8 cellular contexts compared by ENCODE assay signal in the genomic region with DNA sequence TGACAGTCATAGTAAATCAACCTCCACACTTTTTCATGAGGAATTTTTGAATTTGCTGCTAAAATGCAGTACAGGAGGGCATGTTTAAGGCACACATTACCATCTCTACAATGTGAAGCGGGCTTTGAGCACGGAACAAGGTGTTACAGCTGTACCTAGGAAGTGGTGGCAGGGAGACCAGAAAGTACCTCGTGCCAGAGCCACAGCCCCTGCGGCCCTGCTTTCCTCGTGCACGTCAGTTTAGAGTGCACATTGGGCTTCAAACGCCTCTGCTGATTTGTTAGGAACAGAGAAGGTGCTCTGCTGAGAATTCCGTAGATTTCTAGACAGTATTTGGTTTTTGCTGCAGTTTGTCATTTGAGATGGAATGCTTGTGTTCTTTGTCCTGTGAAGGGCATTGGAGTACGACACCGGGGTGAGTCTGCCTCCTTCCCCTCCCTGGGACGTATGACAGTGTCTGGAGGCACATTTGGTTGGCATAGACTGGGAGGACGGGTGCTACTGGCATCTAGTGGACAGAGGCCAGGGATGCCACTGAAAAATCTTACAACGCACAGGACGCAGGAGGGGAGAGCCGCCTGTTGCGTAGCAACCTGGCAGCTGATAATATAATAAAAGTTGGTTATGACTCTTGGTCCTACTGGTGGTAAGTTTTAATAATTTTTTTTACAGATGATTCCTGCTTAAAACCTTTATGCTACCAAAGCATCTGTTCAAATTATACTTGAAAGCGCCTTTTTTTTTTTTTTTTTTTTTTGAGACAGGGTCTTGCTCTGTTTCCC. TPM values are rescaled to one million over a fixed set of nuclear protein-coding genes. Genes with fewer than 3 reads are reported as not detected.
DNase-seq lines count a peak whose midpoint lies in the region; ATAC-seq and TF ChIP-seq lines count a peak whose summit lies in the region.

No MANE protein-coding gene starts in this region.

- no peak for ATAC-seq in HG02885 (IDR thresholded peaks at IDR 0.05; ENCODE audit: poor library complexity, unreplicated experiment)

- H3K27ac ChIP-seq in liver (ENCODE audit: low read depth in 1 of 2, low read length in 2 of 2) (peak overlapping the region; percentile 15 to 22), thyroid gland (peak overlapping the region; percentile 29 to 72 (median 63))

- H3K4me3 ChIP-seq in cardiac fibroblast (replicated peaks in 1 of 2; ENCODE audit: low read depth in 2 of 2, low read length in 2 of 2): no peak overlapping the region
- no peak overlapping the region for H3K4me3 ChIP-seq in liver (ENCODE audit: low read depth in 1 of 3, low read length in 3 of 3)
- no peak overlapping the region for H3K4me3 ChIP-seq in thyroid gland (replicated peaks in 1 of 3)

- H3K9ac ChIP-seq in liver (ENCODE audit: low read depth in 1 of 2, low read length in 2 of 2): no peak overlapping the region

- intact Hi-C loops in thyroid gland (cut with DNase I): no loop called here

- TF ChIP-seq POLR2A in thyroid gland (IDR thresholded peaks at IDR 0.05): no peak

- H3K36me3 ChIP-seq in liver (ENCODE audit: control insufficient read depth in 4 of 4, insufficient read depth in 3 of 4, low read depth in 1 of 4, low read length in 3 of 4) (peaks cover 0 to 2% (median 0%) of the 10 kb centered on the region in 4 donors), thyroid gland (no peaks in the 10 kb centered on the region)

- peak; percentile 22 for DNase-seq in NCI-H345 (lab: John Stamatoyannopoulos, UW)
- DNase-seq in NCI-H345 treated with DMSO at 0.1 percent for 48 hours (lab: John Stamatoyannopoulos, UW; ENCODE audit: unreplicated experiment): no peak
- DNase-seq in NCI-H524 treated with DMSO at 0.1 percent for 48 hours (lab: John Stamatoyannopoulos, UW): peak; percentile 15
- peak in 1 of 2 donors; percentile 53 for DNase-seq in cardiac fibroblast (ENCODE audit: low read depth in 2 of 2)
- peak; percentile 78 to 88 for DNase-seq in thyroid gland
- no peak for DNase-seq in dedifferentiated amniotic fluid mesenchymal stem cell (ENCODE audit: extremely low spot score)

- TF ChIP-seq RAD21 in liver (IDR thresholded peaks at IDR 0.05): peak; percentile 87 to 89

- TF ChIP-seq CTCF in cardiac fibroblast (IDR thresholded peaks at IDR 0.05; ENCODE audit: low read depth, low read length) (peak; percentile 18), liver (IDR thresholded peaks at IDR 0.05; ENCODE audit: low read depth, low read length, missing input control) (peak; percentile 74), thyroid gland (IDR thresholded peaks at IDR 0.05) (peak in 5 of 6 experiments; percentile 24 to 78 (median 61))

- WGBS in liver: 35% methylated on average over 17 of the region's 17 CpGs
- WGBS in thyroid gland, 2 donors: 32 to 34% methylated on average over 17 of the region's 17 CpGs

- H3K4me1 ChIP-seq in liver (ENCODE audit: control insufficient read depth in 4 of 4, insufficient read depth in 4 of 4, low read length in 3 of 4) (peaks cover 15 to 59% (median 53%) of the 10 kb centered on the region in 4 donors), thyroid gland (peaks cover 39 to 70% of the 10 kb centered on the region in 2 donors)

- no peaks in the 10 kb centered on the region for H3K27me3 ChIP-seq in liver (ENCODE audit: control insufficient read depth in 4 of 4, insufficient read depth in 4 of 4, low read length in 3 of 4)
- H3K27me3 ChIP-seq in thyroid gland: no peaks in the 10 kb centered on the region

- H3K9me3 ChIP-seq in liver (ENCODE audit: control insufficient read depth in 4 of 4, low read length in 3 of 4) (no peaks in the 10 kb centered on the region), thyroid gland (no peaks in the 10 kb centered on the region)

TF ChIP-seq in liver, 16 proteins besides CTCF, POLR2A, EP300 and RAD21:
- TF ChIP-seq HNF4A (conservative IDR thresholded peaks at IDR 0.05): peak; percentile 16 to 26
- TF ChIP-seq, protein P1, sequence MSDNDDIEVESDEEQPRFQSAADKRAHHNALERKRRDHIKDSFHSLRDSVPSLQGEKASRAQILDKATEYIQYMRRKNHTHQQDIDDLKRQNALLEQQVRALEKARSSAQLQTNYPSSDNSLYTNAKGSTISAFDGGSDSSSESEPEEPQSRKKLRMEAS (IDR thresholded peaks at IDR 0.05): no peak
- TF ChIP-seq YY1 (IDR thresholded peaks at IDR 0.05): peak; percentile 84
- peak in 1 of 2 donors; percentile 15 for TF ChIP-seq RXRA (IDR thresholded peaks at IDR 0.05)
- TF ChIP-seq, protein P2, sequence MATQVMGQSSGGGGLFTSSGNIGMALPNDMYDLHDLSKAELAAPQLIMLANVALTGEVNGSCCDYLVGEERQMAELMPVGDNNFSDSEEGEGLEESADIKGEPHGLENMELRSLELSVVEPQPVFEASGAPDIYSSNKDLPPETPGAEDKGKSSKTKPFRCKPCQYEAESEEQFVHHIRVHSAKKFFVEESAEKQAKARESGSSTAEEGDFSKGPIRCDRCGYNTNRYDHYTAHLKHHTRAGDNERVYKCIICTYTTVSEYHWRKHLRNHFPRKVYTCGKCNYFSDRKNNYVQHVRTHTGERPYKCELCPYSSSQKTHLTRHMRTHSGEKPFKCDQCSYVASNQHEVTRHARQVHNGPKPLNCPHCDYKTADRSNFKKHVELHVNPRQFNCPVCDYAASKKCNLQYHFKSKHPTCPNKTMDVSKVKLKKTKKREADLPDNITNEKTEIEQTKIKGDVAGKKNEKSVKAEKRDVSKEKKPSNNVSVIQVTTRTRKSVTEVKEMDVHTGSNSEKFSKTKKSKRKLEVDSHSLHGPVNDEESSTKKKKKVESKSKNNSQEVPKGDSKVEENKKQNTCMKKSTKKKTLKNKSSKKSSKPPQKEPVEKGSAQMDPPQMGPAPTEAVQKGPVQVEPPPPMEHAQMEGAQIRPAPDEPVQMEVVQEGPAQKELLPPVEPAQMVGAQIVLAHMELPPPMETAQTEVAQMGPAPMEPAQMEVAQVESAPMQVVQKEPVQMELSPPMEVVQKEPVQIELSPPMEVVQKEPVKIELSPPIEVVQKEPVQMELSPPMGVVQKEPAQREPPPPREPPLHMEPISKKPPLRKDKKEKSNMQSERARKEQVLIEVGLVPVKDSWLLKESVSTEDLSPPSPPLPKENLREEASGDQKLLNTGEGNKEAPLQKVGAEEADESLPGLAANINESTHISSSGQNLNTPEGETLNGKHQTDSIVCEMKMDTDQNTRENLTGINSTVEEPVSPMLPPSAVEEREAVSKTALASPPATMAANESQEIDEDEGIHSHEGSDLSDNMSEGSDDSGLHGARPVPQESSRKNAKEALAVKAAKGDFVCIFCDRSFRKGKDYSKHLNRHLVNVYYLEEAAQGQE (IDR thresholded peaks at IDR 0.05): peak; percentile 38
- TF ChIP-seq SP1 (IDR thresholded peaks at IDR 0.05): peak; percentile 17

RNA-seq across cellular contexts. Expression of a gene that starts 9.1 kb away (rescaled TPM):
- 10 to 100 TPM; 13.4 to 16.2 TPM for total RNA-seq in liver
- 1 to 10 TPM; 3.1 to 8.3 TPM for polyA plus RNA-seq in liver
- 10 to 100 TPM; 30.5 to 43.3 (median 38.8) TPM for total RNA-seq in thyroid gland

Comparison
In these comparisons a context has a peak if more than half of its experiments do, and no peak if none do; other contexts are left out.
1. DNase-seq: peak in NCI-H345 (single experiment), NCI-H524 treated with DMSO at 0.1 percent for 48 hours (single experiment) and thyroid gland (2 of 2); none in NCI-H345 treated with DMSO at 0.1 percent for 48 hours (single experiment) and dedifferentiated amniotic fluid mesenchymal stem cell (single experiment).
2. CTCF ChIP-seq: peak in every context shown above with its lines; median percentile 74 in liver; 61 in thyroid gland; 18 in cardiac fibroblast.